In genomic region chr17:17089796-17090641, GRCh38 we compare ENCODE assay signal across 19 cellular contexts. TPM values are rescaled to one million over a fixed set of nuclear protein-coding genes. Genes with fewer than 3 reads are reported as not detected.
DNase-seq lines count a peak whose midpoint lies in the region; ATAC-seq and TF ChIP-seq lines count a peak whose summit lies in the region.
"Had no signal": no experiment of that assay in that cellular context is flagged by ENCODE, and none has a peak within 500 bp of the region (broad histone marks: within the 10 kb centered on the region; RNA-seq: fewer than 3 reads in every experiment).

No MANE protein-coding gene starts in this region.

- peaks cover 13% of the 10 kb centered on the region for H3K4me1 ChIP-seq in PC-9 (replicated peaks; ENCODE audit: insufficient read depth)
- peaks cover 0 to 95% (median 50%) of the 10 kb centered on the region in 6 donors for H3K4me1 ChIP-seq in spleen
- peaks cover 13% of the 10 kb centered on the region for H3K4me1 ChIP-seq in effector memory CD4-positive, alpha-beta T cell (ENCODE audit: control insufficient read depth, insufficient read depth, low read length, poor library complexity, severe bottlenecking)

- POLR2A ChIA-PET in activated CD8-positive, alpha-beta T cell treated with anti-CD3 and anti-CD28 coated beads for 36 hours (lab: Charles Lee), result no interaction called here
- POLR2A ChIA-PET in activated CD8-positive, alpha-beta T cell treated with anti-CD3 and anti-CD28 coated beads, Interleukin-2, amount 10 ng/mL, durations not matched to agents 7 days and 5 days (lab: Charles Lee), result no interaction called here
- POLR2A ChIA-PET in PC-9 (lab: Charles Lee; ENCODE audit: unreplicated experiment), result no interaction called here

- no peak overlapping the region for H2AFZ ChIP-seq in PC-9

- no peak overlapping the region for H3K4me2 ChIP-seq in PC-9
- H3K4me2 ChIP-seq: KMS-11 had no signal

- H3F3A ChIP-seq in PC-9 (ENCODE audit: insufficient read depth, low read depth), result peaks cover 97% of the 10 kb centered on the region

- no peaks in the 10 kb centered on the region for H3K27me3 Mint-ChIP-seq in activated CD8-positive, alpha-beta T cell treated with anti-CD3 and anti-CD28 coated beads for 36 hours
- no peaks in the 10 kb centered on the region for H3K27me3 Mint-ChIP-seq in activated CD8-positive, alpha-beta T cell treated with anti-CD3 and anti-CD28 coated beads, Interleukin-2, amount 10 ng/mL, durations not matched to agents 7 days and 5 days (ENCODE audit: low read depth)
- peaks cover 22% of the 10 kb centered on the region for H3K27me3 Mint-ChIP-seq in glutamatergic neuron (ENCODE audit: unreplicated experiment)
- H3K27me3 Mint-ChIP-seq: memory B cell; stimulated activated naive CD8-positive, alpha-beta T cell treated with anti-CD3 and anti-CD28 coated beads, Interleukin-15, amount 100 ng/mL, for 72 hours had no signal

- 88 to 95% (median 91%) methylated on average over 15 to 18 of the region's 18 CpGs for WGBS in spleen, 5 donors

- H3K27ac Mint-ChIP-seq in activated CD8-positive, alpha-beta T cell treated with anti-CD3 and anti-CD28 coated beads for 36 hours, result peak overlapping the region; percentile 65
- no peak overlapping the region for H3K27ac Mint-ChIP-seq in activated CD8-positive, alpha-beta T cell treated with anti-CD3 and anti-CD28 coated beads, Interleukin-2, amount 10 ng/mL, durations not matched to agents 7 days and 5 days
- peak overlapping the region; percentile 23 for H3K27ac Mint-ChIP-seq in glutamatergic neuron (ENCODE audit: unreplicated experiment)
- H3K27ac Mint-ChIP-seq: nephron progenitor cell had no signal

- no peak for DNase-seq in activated CD8-positive, alpha-beta T cell treated with anti-CD3 and anti-CD28 coated beads for 36 hours
- DNase-seq in activated CD8-positive, alpha-beta T cell treated with anti-CD3 and anti-CD28 coated beads, Interleukin-2, amount 10 ng/mL, durations not matched to agents 7 days and 5 days, result no peak
- DNase-seq in PC-9, result no peak
- DNase-seq in glutamatergic neuron, result peak; percentile 8
- DNase-seq in spleen, result peak; percentile 44
- DNase-seq in effector memory CD4-positive, alpha-beta T cell, result no peak
- no peak for DNase-seq in NCI-H2107 (lab: John Stamatoyannopoulos, UW)
- DNase-seq: activated CD4-positive, alpha-beta T cell treated with anti-CD3 and anti-CD28 coated beads for 48 hours; anterior cingulate cortex; NCI-H1417 treated with DMSO at 0.1 percent for 48 hours; nephron progenitor cell; SJCRH30; stimulated activated naive CD8-positive, alpha-beta T cell treated with anti-CD3 and anti-CD28 coated beads, Interleukin-15, amount 100 ng/mL, for 72 hours had no signal

- peaks cover 4% of the 10 kb centered on the region for H3K36me3 Mint-ChIP-seq in activated CD8-positive, alpha-beta T cell treated with anti-CD3 and anti-CD28 coated beads for 36 hours (ENCODE audit: low read depth)
- peaks cover 19% of the 10 kb centered on the region for H3K36me3 Mint-ChIP-seq in activated CD8-positive, alpha-beta T cell treated with anti-CD3 and anti-CD28 coated beads, Interleukin-2, amount 10 ng/mL, durations not matched to agents 7 days and 5 days (ENCODE audit: low read depth)
- no peaks in the 10 kb centered on the region for H3K36me3 Mint-ChIP-seq in glutamatergic neuron (ENCODE audit: unreplicated experiment)

- TF ChIP-seq POLR2A in spleen (IDR thresholded peaks at IDR 0.05), result no peak

- H3K9me2 ChIP-seq in PC-9 (ENCODE audit: insufficient read depth), result no peaks in the 10 kb centered on the region

- no peak for ATAC-seq in activated CD8-positive, alpha-beta T cell treated with anti-CD3 and anti-CD28 coated beads for 36 hours
- ATAC-seq in activated CD8-positive, alpha-beta T cell treated with anti-CD3 and anti-CD28 coated beads, Interleukin-2, amount 10 ng/mL, durations not matched to agents 7 days and 5 days, result no peak
- ATAC-seq in HG03196 (IDR thresholded peaks at IDR 0.05; ENCODE audit: unreplicated experiment), result no peak
- ATAC-seq: GM12878 had no signal

- peaks cover 39% of the 10 kb centered on the region for H3K4me1 Mint-ChIP-seq in activated CD8-positive, alpha-beta T cell treated with anti-CD3 and anti-CD28 coated beads for 36 hours (ENCODE audit: low read depth)
- peaks cover 25% of the 10 kb centered on the region for H3K4me1 Mint-ChIP-seq in activated CD8-positive, alpha-beta T cell treated with anti-CD3 and anti-CD28 coated beads, Interleukin-2, amount 10 ng/mL, durations not matched to agents 7 days and 5 days (ENCODE audit: low read depth)
- peaks cover 78% of the 10 kb centered on the region for H3K4me1 Mint-ChIP-seq in glutamatergic neuron (ENCODE audit: low read depth, unreplicated experiment)

- H3K27me3 ChIP-seq in PC-9 (ENCODE audit: insufficient read depth, low read depth) (no peaks in the 10 kb centered on the region), spleen (replicated peaks in 1 of 7) (no peaks in the 10 kb centered on the region)
- H3K27me3 ChIP-seq in effector memory CD4-positive, alpha-beta T cell (replicated peaks; ENCODE audit: control insufficient read depth, insufficient read depth, low read length, poor library complexity, severe bottlenecking), result no peaks in the 10 kb centered on the region
- H3K27me3 ChIP-seq: SJCRH30, vagina had no signal

- H3K4me3 Mint-ChIP-seq in activated CD8-positive, alpha-beta T cell treated with anti-CD3 and anti-CD28 coated beads for 36 hours, result no peak overlapping the region
- no peak overlapping the region for H3K4me3 Mint-ChIP-seq in activated CD8-positive, alpha-beta T cell treated with anti-CD3 and anti-CD28 coated beads, Interleukin-2, amount 10 ng/mL, durations not matched to agents 7 days and 5 days
- H3K4me3 Mint-ChIP-seq in glutamatergic neuron (ENCODE audit: unreplicated experiment), result peak overlapping the region; percentile 42
- H3K4me3 Mint-ChIP-seq: memory B cell; nephron progenitor cell; stimulated activated naive CD8-positive, alpha-beta T cell treated with anti-CD3 and anti-CD28 coated beads, Interleukin-15, amount 100 ng/mL, for 72 hours had no signal

- CTCF ChIA-PET in activated CD8-positive, alpha-beta T cell treated with anti-CD3 and anti-CD28 coated beads for 36 hours (lab: Charles Lee), result no interaction called here
- CTCF ChIA-PET in activated CD8-positive, alpha-beta T cell treated with anti-CD3 and anti-CD28 coated beads, Interleukin-2, amount 10 ng/mL, durations not matched to agents 7 days and 5 days (lab: Charles Lee), result no interaction called here
- CTCF ChIA-PET in PC-9 (lab: Charles Lee), result no interaction called here

- BruUV-seq in PC-9 (replicated peaks; lab: Mats Ljungman, UMichigan), result no TSS peak

- H4K20me1 ChIP-seq in PC-9 (ENCODE audit: insufficient read depth), result peaks cover 98% of the 10 kb centered on the region

- peaks cover 60% of the 10 kb centered on the region for H3K36me3 ChIP-seq in PC-9 (ENCODE audit: low read depth)
- peaks cover 0 to 63% (median 6%) of the 10 kb centered on the region in 6 donors for H3K36me3 ChIP-seq in spleen
- peaks cover 11% of the 10 kb centered on the region for H3K36me3 ChIP-seq in effector memory CD4-positive, alpha-beta T cell (ENCODE audit: control insufficient read depth, insufficient read depth, low read length)
- H3K36me3 ChIP-seq: vagina had no signal

- H3K27ac ChIP-seq in PC-9 (0 out of 2 replicates have a peak overlapping the region, but pooled peaks have one; percentile 2), spleen (no peak overlapping the region)
- H3K27ac ChIP-seq in effector memory CD4-positive, alpha-beta T cell (ENCODE audit: insufficient read depth, low read length, poor library complexity, severe bottlenecking), result no peak overlapping the region
- H3K27ac ChIP-seq: HL-60, KMS-11, SJCRH30, vagina had no signal

- H3K4me3 ChIP-seq in PC-9, result no peak overlapping the region
- H3K4me3 ChIP-seq in spleen, result no peak overlapping the region
- no peak overlapping the region for H3K4me3 ChIP-seq in effector memory CD4-positive, alpha-beta T cell (ENCODE audit: insufficient read depth, low read depth, low read length, poor library complexity, severe bottlenecking)
- H3K4me3 ChIP-seq: GM12878, SJCRH30, vagina had no signal

- H3K9me3 Mint-ChIP-seq in activated CD8-positive, alpha-beta T cell treated with anti-CD3 and anti-CD28 coated beads for 36 hours, result no peaks in the 10 kb centered on the region
- no peaks in the 10 kb centered on the region for H3K9me3 Mint-ChIP-seq in activated CD8-positive, alpha-beta T cell treated with anti-CD3 and anti-CD28 coated beads, Interleukin-2, amount 10 ng/mL, durations not matched to agents 7 days and 5 days (ENCODE audit: insufficient read depth)
- peaks cover 14% of the 10 kb centered on the region for H3K9me3 Mint-ChIP-seq in glutamatergic neuron (ENCODE audit: unreplicated experiment)
- H3K9me3 Mint-ChIP-seq: memory B cell; nephron progenitor cell; stimulated activated naive CD8-positive, alpha-beta T cell treated with anti-CD3 and anti-CD28 coated beads, Interleukin-15, amount 100 ng/mL, for 72 hours had no signal

- peaks cover 100% of the 10 kb centered on the region for H3K79me2 ChIP-seq in PC-9 (ENCODE audit: low read depth)

- H3K9me3 ChIP-seq in PC-9 (ENCODE audit: insufficient read depth, low read depth) (no peaks in the 10 kb centered on the region), spleen (no peaks in the 10 kb centered on the region)
- H3K9me3 ChIP-seq in effector memory CD4-positive, alpha-beta T cell (ENCODE audit: control insufficient read depth, low read length), result no peaks in the 10 kb centered on the region
- H3K9me3 ChIP-seq: SJCRH30, vagina had no signal

- no peak for TF ChIP-seq CTCF in activated CD8-positive, alpha-beta T cell treated with anti-CD3 and anti-CD28 coated beads for 36 hours (IDR thresholded peaks at IDR 0.05)
- no peak for TF ChIP-seq CTCF in PC-9 (conservative IDR thresholded peaks at IDR 0.05)
- TF ChIP-seq CTCF in glutamatergic neuron (IDR thresholded peaks at IDR 0.05; ENCODE audit: partially characterized antibody, unreplicated experiment), result no peak
- TF ChIP-seq CTCF in spleen (IDR thresholded peaks at IDR 0.05 in 8 of 11, conservative IDR thresholded peaks at IDR 0.05 in 3 of 11), result no peak

- intact Hi-C loops in activated CD8-positive, alpha-beta T cell treated with anti-CD3 and anti-CD28 coated beads for 36 hours (cut with micrococcal nuclease), result no loop called here
- intact Hi-C loops in PC-9 (cut with micrococcal nuclease; ENCODE audit: unreplicated experiment) (loop anchor here (1.0 kb wide), 1 partner anchor 45 kb away; no protein-coding TSS in a partner anchor), spleen (cut with DNase I; ENCODE audit: low total_unique reads) (no loop called here)

RNA-seq across cellular contexts. Expression of gene MPRIP, which starts 47.8 kb away (rescaled TPM):
- total RNA-seq in activated CD8-positive, alpha-beta T cell treated with anti-CD3 and anti-CD28 coated beads for 36 hours, result 100 to 1,000 TPM; 132 to 135 TPM
- total RNA-seq in activated CD8-positive, alpha-beta T cell treated with anti-CD3 and anti-CD28 coated beads, Interleukin-2, amount 10 ng/mL, durations not matched to agents 7 days and 5 days, result 100 to 1,000 TPM; 217 to 226 TPM
- total RNA-seq in PC-9 (2021) (411 and 443 TPM in 2 replicates), glutamatergic neuron (ENCODE audit: unreplicated experiment) (863 TPM), spleen (100 to 1,000 TPM; 120 to 309 (median 197) TPM)
- polyA plus RNA-seq in spleen, result 100 to 1,000 TPM in 1 of 3 donors, 10 to 100 TPM in 2; 52.3 to 114 (median 83.0) TPM

Comparison
In these comparisons a context has a peak if more than half of its experiments do, and no peak if none do; other contexts are left out.
1. DNase-seq: peak in glutamatergic neuron (single experiment) and spleen (single experiment); none in activated CD8-positive, alpha-beta T cell treated with anti-CD3 and anti-CD28 coated beads for 36 hours (single experiment), activated CD8-positive, alpha-beta T cell treated with anti-CD3 and anti-CD28 coated beads, Interleukin-2, amount 10 ng/mL, durations not matched to agents 7 days and 5 days (single experiment), PC-9 (0 of 2), effector memory CD4-positive, alpha-beta T cell (0 of 3) and NCI-H2107 (single experiment).